ENCODE assay signal across 17 cellular contexts in genomic region chr3:78729921-78730320, GRCh38.
"Had no signal": no experiment of that assay in that cellular context is flagged by ENCODE, and none has a peak within 500 bp of the region (broad histone marks: within the 10 kb centered on the region; RNA-seq: fewer than 3 reads in every experiment).

No MANE protein-coding gene starts in this region.

- H3K27me3 ChIP-seq: foreskin keratinocyte, heart left ventricle had no signal

- H3K9me3 ChIP-seq: heart left ventricle had no signal

- H3K4me3 Mint-ChIP-seq: activated T-cell treated with anti-CD3 and anti-CD28 coated beads, Interleukin-2, amount 50 U/mL, for 72 hours; dendritic cell treated with granulocyte-macrophage colony-stimulating factor and Interleukin-4, amounts not matched to agents 40 ng/mL and 50 ng/mL, for 4 days; natural killer cell; stimulated activated naive B cell treated with anti-CD40 and anti-IgM and Interleukin-4, amounts not matched to agents 10 μg/mL and 1 μg/mL and 100 μg/mL, for 72 hours had no signal

- H3K9me3 Mint-ChIP-seq: dendritic cell treated with granulocyte-macrophage colony-stimulating factor and Interleukin-4, amounts not matched to agents 40 ng/mL and 50 ng/mL, for 4 days; stimulated activated naive B cell treated with anti-CD40 and anti-IgM and Interleukin-4, amounts not matched to agents 10 μg/mL and 1 μg/mL and 100 μg/mL, for 72 hours had no signal

- H3K4me3 ChIP-seq: heart left ventricle had no signal

- H3K36me3 ChIP-seq: heart left ventricle had no signal

- H3K4me1 Mint-ChIP-seq: natural killer cell; stimulated activated naive B cell treated with anti-CD40 and anti-IgM and Interleukin-4, amounts not matched to agents 10 μg/mL and 1 μg/mL and 100 μg/mL, for 72 hours had no signal

- H3K36me3 Mint-ChIP-seq: natural killer cell; stimulated activated naive B cell treated with anti-CD40 and anti-IgM and Interleukin-4, amounts not matched to agents 10 μg/mL and 1 μg/mL and 100 μg/mL, for 72 hours had no signal

- DNase-seq: activated CD4-positive, alpha-beta T cell treated with anti-CD3 and anti-CD28 coated beads for 1 hour; activated CD8-positive, alpha-beta memory T cell treated with anti-CD3 and anti-CD28 coated beads for 24 hours; activated CD8-positive, alpha-beta memory T cell treated with anti-CD3 and anti-CD28 coated beads, Interleukin-2, amount 50 U/mL, for 48 hours; activated effector memory CD4-positive, alpha-beta T cell treated with anti-CD3 and anti-CD28 coated beads, Interleukin-2, amount 50 U/mL, for 16 hours; activated naive CD4-positive, alpha-beta T cell treated with anti-CD3 and anti-CD28 coated beads, Interleukin-2, amount 50 U/mL, for 16 hours; activated T-cell treated with anti-CD3 and anti-CD28 coated beads, Interleukin-2, amount 50 U/mL, for 72 hours; effector memory CD4-positive, alpha-beta T cell; foreskin keratinocyte; heart left ventricle; mesenchymal stem cell; natural killer cell; nucleus accumbens; stimulated activated naive B cell treated with anti-CD40 and anti-IgM and Interleukin-4, amounts not matched to agents 10 μg/mL and 1 μg/mL and 100 μg/mL, for 72 hours; T1000 had no signal

- H3K27ac ChIP-seq: foreskin keratinocyte, heart left ventricle had no signal

- FAIRE-seq: astrocyte, bronchial epithelial cell had no signal

- H3K27ac Mint-ChIP-seq: activated T-cell treated with anti-CD3 and anti-CD28 coated beads, Interleukin-2, amount 50 U/mL, for 72 hours; dendritic cell treated with granulocyte-macrophage colony-stimulating factor and Interleukin-4, amounts not matched to agents 40 ng/mL and 50 ng/mL, for 4 days; natural killer cell; stimulated activated naive B cell treated with anti-CD40 and anti-IgM and Interleukin-4, amounts not matched to agents 10 μg/mL and 1 μg/mL and 100 μg/mL, for 72 hours had no signal

- H3K27me3 Mint-ChIP-seq: dendritic cell treated with granulocyte-macrophage colony-stimulating factor and Interleukin-4, amounts not matched to agents 40 ng/mL and 50 ng/mL, for 4 days; stimulated activated naive B cell treated with anti-CD40 and anti-IgM and Interleukin-4, amounts not matched to agents 10 μg/mL and 1 μg/mL and 100 μg/mL, for 72 hours had no signal
